Comparison of ENCODE assay signal across 1 cellular context in the genomic region with DNA sequence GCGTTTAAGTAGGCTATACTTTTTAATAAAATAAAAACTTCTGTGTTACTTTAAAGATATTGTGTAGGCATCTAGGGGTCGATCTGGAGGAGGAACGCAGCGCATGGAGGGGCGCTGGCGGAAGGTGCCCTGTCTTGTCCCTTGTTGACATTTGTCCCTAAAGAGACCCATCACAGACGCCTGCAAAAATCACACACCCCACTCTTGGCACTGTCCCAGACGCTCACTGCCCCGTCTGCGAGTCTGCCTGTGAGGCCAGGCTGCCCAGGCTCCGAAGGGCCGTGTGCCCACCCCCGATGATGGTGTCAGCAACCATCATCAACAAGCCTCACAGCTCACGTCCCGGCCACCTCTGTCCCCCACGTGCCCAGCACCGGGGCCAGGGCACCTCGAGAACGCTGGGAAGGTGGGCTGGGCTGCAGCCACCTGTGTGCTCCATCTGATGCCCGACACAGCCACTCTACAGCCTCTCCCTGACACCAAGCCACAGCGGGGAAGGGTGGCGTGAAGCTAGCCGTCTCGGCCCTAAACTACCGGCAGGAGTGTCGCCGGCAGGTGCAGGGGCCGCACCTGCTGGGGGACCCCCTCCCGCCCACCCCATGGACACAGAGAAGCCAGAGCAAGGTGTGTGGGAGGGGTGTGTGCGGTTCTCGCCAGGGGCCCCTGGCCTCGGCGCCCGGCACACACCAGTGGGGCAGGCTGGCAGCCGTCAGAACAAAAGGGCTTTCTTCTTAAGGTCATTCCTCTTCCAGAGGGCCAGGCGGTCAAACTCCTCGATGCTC.
TF ChIP-seq lines count a peak whose summit lies in the region.

No MANE protein-coding gene starts in this region.

TF ChIP-seq in IMR-90, 13 proteins besides CTCF, POLR2A, EP300 and RAD21 (continued from another document):
- TF ChIP-seq CEBPB (IDR thresholded peaks at IDR 0.05; ENCODE audit: low read depth, low read length) (no peak), FOS (IDR thresholded peaks at IDR 0.05; ENCODE audit: low read depth, low read length) (no peak), RCOR1 (IDR thresholded peaks at IDR 0.05; ENCODE audit: insufficient replicate concordance, low read length) (no peak), MAFK (IDR thresholded peaks at IDR 0.05; ENCODE audit: low read depth, low read length) (no peak)
